1 cellular context compared by ENCODE assay signal in the genomic region with DNA sequence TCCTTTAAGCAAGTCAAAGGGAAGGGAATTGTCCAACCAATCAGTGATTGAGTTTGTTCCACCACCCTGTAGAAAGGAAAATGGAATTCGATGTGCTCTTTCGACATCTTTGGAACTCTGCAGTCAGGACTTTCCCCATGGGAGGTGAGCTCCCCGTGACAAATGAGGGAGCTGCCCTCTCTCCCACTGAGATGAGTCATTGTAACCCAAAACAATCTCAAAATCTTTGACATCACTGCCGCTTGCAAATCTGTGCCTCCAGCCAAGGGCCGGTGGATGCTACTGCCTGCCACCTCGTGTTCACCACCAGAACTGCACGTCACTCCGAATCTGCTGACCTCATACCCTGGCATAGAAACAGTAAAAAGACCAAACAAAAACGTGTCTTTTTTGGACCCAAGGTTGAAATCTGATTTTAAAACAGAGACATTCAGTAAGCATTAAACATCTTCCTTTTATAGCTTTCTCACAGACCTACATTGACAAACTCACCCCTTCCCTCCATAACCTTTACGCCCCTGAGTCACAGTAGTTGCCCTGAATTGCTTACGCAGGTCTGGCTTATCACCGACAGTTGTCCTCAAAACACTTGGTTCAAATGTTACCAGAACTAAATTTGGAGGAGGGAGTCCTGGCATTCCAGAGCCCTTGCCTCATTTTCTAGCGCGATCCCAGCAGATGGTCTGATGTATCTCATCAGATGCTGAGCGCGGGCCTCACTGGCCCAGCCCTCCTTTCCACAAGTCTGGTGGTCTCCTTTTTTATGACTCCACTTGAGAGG.
A peak's percentile ranks its signal among the peaks of the same experiment; 100 is the strongest.
TF ChIP-seq lines count a peak whose summit lies in the region.

No MANE protein-coding gene starts in this region.

TF ChIP-seq in GM12878, 131 proteins besides CTCF, POLR2A, EP300 and RAD21 (continued from another document and continues in another):
- no peak for TF ChIP-seq POLR2AphosphoS5 (IDR thresholded peaks at IDR 0.05; ENCODE audit: low read length)
- TF ChIP-seq JUNB (IDR thresholded peaks at IDR 0.05), result peak; percentile 49
- TF ChIP-seq NR2C1 (IDR thresholded peaks at IDR 0.05), result no peak
- TF ChIP-seq, protein P1, sequence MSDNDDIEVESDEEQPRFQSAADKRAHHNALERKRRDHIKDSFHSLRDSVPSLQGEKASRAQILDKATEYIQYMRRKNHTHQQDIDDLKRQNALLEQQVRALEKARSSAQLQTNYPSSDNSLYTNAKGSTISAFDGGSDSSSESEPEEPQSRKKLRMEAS (IDR thresholded peaks at IDR 0.05; ENCODE audit: low read depth, low read length), result no peak
- TF ChIP-seq, protein P2, sequence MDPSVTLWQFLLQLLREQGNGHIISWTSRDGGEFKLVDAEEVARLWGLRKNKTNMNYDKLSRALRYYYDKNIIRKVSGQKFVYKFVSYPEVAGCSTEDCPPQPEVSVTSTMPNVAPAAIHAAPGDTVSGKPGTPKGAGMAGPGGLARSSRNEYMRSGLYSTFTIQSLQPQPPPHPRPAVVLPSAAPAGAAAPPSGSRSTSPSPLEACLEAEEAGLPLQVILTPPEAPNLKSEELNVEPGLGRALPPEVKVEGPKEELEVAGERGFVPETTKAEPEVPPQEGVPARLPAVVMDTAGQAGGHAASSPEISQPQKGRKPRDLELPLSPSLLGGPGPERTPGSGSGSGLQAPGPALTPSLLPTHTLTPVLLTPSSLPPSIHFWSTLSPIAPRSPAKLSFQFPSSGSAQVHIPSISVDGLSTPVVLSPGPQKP (IDR thresholded peaks at IDR 0.05; ENCODE audit: low read depth, low read length), result no peak
- peak; percentile 58 for TF ChIP-seq RUNX3 (IDR thresholded peaks at IDR 0.05; ENCODE audit: low read length)
- TF ChIP-seq, protein P3, sequence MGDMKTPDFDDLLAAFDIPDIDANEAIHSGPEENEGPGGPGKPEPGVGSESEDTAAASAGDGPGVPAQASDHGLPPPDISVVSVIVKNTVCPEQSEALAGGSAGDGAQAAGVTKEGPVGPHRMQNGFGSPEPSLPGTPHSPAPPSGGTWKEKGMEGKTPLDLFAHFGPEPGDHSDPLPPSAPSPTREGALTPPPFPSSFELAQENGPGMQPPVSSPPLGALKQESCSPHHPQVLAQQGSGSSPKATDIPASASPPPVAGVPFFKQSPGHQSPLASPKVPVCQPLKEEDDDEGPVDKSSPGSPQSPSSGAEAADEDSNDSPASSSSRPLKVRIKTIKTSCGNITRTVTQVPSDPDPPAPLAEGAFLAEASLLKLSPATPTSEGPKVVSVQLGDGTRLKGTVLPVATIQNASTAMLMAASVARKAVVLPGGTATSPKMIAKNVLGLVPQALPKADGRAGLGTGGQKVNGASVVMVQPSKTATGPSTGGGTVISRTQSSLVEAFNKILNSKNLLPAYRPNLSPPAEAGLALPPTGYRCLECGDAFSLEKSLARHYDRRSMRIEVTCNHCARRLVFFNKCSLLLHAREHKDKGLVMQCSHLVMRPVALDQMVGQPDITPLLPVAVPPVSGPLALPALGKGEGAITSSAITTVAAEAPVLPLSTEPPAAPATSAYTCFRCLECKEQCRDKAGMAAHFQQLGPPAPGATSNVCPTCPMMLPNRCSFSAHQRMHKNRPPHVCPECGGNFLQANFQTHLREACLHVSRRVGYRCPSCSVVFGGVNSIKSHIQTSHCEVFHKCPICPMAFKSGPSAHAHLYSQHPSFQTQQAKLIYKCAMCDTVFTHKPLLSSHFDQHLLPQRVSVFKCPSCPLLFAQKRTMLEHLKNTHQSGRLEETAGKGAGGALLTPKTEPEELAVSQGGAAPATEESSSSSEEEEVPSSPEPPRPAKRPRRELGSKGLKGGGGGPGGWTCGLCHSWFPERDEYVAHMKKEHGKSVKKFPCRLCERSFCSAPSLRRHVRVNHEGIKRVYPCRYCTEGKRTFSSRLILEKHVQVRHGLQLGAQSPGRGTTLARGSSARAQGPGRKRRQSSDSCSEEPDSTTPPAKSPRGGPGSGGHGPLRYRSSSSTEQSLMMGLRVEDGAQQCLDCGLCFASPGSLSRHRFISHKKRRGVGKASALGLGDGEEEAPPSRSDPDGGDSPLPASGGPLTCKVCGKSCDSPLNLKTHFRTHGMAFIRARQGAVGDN (IDR thresholded peaks at IDR 0.05), result peak; percentile 48; the same call in 1 of the 2 replicates
- TF ChIP-seq CBFB (IDR thresholded peaks at IDR 0.05; ENCODE audit: low read depth), result no peak
- no peak for TF ChIP-seq WRNIP1 (IDR thresholded peaks at IDR 0.05; ENCODE audit: borderline replicate concordance, low read depth, low read length)
- TF ChIP-seq NR2F1 (conservative IDR thresholded peaks at IDR 0.05), result peak; percentile 44; the same call in 1 of the 2 replicates
- TF ChIP-seq, protein P4, sequence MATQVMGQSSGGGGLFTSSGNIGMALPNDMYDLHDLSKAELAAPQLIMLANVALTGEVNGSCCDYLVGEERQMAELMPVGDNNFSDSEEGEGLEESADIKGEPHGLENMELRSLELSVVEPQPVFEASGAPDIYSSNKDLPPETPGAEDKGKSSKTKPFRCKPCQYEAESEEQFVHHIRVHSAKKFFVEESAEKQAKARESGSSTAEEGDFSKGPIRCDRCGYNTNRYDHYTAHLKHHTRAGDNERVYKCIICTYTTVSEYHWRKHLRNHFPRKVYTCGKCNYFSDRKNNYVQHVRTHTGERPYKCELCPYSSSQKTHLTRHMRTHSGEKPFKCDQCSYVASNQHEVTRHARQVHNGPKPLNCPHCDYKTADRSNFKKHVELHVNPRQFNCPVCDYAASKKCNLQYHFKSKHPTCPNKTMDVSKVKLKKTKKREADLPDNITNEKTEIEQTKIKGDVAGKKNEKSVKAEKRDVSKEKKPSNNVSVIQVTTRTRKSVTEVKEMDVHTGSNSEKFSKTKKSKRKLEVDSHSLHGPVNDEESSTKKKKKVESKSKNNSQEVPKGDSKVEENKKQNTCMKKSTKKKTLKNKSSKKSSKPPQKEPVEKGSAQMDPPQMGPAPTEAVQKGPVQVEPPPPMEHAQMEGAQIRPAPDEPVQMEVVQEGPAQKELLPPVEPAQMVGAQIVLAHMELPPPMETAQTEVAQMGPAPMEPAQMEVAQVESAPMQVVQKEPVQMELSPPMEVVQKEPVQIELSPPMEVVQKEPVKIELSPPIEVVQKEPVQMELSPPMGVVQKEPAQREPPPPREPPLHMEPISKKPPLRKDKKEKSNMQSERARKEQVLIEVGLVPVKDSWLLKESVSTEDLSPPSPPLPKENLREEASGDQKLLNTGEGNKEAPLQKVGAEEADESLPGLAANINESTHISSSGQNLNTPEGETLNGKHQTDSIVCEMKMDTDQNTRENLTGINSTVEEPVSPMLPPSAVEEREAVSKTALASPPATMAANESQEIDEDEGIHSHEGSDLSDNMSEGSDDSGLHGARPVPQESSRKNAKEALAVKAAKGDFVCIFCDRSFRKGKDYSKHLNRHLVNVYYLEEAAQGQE (IDR thresholded peaks at IDR 0.05; ENCODE audit: low read depth, low read length), result no peak
- TF ChIP-seq ZZZ3 (IDR thresholded peaks at IDR 0.05; ENCODE audit: control insufficient read depth, insufficient read length, low read depth), result no peak
- TF ChIP-seq, protein P5, sequence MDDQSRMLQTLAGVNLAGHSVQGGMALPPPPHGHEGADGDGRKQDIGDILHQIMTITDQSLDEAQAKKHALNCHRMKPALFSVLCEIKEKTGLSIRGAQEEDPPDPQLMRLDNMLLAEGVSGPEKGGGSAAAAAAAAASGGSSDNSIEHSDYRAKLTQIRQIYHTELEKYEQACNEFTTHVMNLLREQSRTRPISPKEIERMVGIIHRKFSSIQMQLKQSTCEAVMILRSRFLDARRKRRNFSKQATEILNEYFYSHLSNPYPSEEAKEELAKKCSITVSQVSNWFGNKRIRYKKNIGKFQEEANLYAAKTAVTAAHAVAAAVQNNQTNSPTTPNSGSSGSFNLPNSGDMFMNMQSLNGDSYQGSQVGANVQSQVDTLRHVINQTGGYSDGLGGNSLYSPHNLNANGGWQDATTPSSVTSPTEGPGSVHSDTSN (IDR thresholded peaks at IDR 0.05; ENCODE audit: insufficient replicate concordance, low read depth, low read length), result peak; percentile 53
- 0 out of 2 replicates have a peak, but pooled peaks have one; percentile 11 for TF ChIP-seq IRF4 (IDR thresholded peaks at IDR 0.05; ENCODE audit: low read depth, low read length)
- no peak for TF ChIP-seq SREBF2 (IDR thresholded peaks at IDR 0.05; ENCODE audit: low read length)
- no peak for TF ChIP-seq FOS (IDR thresholded peaks at IDR 0.05; ENCODE audit: borderline replicate concordance, extremely low read depth, insufficient read length)
- TF ChIP-seq SUZ12 (IDR thresholded peaks at IDR 0.05; ENCODE audit: unreplicated experiment), result no peak
- TF ChIP-seq ZNF207 (IDR thresholded peaks at IDR 0.05; ENCODE audit: borderline replicate concordance), result no peak
- TF ChIP-seq GABPA (IDR thresholded peaks at IDR 0.05; ENCODE audit: low read depth), result 0 out of 2 replicates have a peak, but pooled peaks have one; percentile 17
- TF ChIP-seq MTA3 (IDR thresholded peaks at IDR 0.05; ENCODE audit: borderline replicate concordance, low read length), result no peak
- no peak for TF ChIP-seq HDGF (IDR thresholded peaks at IDR 0.05)
- no peak for TF ChIP-seq HCFC1 (IDR thresholded peaks at IDR 0.05; ENCODE audit: low read length)
- TF ChIP-seq RAD51 (IDR thresholded peaks at IDR 0.05), result no peak; the same call in 1 of the 2 replicates
- TF ChIP-seq, protein P6, sequence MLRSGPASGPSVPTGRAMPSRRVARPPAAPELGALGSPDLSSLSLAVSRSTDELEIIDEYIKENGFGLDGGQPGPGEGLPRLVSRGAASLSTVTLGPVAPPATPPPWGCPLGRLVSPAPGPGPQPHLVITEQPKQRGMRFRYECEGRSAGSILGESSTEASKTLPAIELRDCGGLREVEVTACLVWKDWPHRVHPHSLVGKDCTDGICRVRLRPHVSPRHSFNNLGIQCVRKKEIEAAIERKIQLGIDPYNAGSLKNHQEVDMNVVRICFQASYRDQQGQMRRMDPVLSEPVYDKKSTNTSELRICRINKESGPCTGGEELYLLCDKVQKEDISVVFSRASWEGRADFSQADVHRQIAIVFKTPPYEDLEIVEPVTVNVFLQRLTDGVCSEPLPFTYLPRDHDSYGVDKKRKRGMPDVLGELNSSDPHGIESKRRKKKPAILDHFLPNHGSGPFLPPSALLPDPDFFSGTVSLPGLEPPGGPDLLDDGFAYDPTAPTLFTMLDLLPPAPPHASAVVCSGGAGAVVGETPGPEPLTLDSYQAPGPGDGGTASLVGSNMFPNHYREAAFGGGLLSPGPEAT (IDR thresholded peaks at IDR 0.05; ENCODE audit: low read depth), result peak; percentile 41; the same call in 1 of the 2 replicates
- peak; percentile 88 for TF ChIP-seq IKZF1 (conservative IDR thresholded peaks at IDR 0.05)
- TF ChIP-seq, protein P7, sequence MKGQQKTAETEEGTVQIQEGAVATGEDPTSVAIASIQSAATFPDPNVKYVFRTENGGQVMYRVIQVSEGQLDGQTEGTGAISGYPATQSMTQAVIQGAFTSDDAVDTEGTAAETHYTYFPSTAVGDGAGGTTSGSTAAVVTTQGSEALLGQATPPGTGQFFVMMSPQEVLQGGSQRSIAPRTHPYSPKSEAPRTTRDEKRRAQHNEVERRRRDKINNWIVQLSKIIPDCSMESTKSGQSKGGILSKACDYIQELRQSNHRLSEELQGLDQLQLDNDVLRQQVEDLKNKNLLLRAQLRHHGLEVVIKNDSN (IDR thresholded peaks at IDR 0.05; ENCODE audit: borderline replicate concordance, extremely low read length, insufficient read depth, low read depth, low read length), result no peak
- no peak for TF ChIP-seq SUPT20H (IDR thresholded peaks at IDR 0.05; ENCODE audit: borderline replicate concordance, control insufficient read depth, low read depth, low read length)
- TF ChIP-seq, protein P8, sequence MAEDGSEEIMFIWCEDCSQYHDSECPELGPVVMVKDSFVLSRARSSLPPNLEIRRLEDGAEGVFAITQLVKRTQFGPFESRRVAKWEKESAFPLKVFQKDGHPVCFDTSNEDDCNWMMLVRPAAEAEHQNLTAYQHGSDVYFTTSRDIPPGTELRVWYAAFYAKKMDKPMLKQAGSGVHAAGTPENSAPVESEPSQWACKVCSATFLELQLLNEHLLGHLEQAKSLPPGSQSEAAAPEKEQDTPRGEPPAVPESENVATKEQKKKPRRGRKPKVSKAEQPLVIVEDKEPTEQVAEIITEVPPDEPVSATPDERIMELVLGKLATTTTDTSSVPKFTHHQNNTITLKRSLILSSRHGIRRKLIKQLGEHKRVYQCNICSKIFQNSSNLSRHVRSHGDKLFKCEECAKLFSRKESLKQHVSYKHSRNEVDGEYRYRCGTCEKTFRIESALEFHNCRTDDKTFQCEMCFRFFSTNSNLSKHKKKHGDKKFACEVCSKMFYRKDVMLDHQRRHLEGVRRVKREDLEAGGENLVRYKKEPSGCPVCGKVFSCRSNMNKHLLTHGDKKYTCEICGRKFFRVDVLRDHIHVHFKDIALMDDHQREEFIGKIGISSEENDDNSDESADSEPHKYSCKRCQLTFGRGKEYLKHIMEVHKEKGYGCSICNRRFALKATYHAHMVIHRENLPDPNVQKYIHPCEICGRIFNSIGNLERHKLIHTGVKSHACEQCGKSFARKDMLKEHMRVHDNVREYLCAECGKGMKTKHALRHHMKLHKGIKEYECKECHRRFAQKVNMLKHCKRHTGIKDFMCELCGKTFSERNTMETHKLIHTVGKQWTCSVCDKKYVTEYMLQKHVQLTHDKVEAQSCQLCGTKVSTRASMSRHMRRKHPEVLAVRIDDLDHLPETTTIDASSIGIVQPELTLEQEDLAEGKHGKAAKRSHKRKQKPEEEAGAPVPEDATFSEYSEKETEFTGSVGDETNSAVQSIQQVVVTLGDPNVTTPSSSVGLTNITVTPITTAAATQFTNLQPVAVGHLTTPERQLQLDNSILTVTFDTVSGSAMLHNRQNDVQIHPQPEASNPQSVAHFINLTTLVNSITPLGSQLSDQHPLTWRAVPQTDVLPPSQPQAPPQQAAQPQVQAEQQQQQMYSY (CRISPR knock-in tag; IDR thresholded peaks at IDR 0.05), result no peak
- TF ChIP-seq DPF2 (IDR thresholded peaks at IDR 0.05), result peak; percentile 82
- TF ChIP-seq, protein P9, sequence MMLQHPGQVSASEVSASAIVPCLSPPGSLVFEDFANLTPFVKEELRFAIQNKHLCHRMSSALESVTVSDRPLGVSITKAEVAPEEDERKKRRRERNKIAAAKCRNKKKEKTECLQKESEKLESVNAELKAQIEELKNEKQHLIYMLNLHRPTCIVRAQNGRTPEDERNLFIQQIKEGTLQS (IDR thresholded peaks at IDR 0.05; ENCODE audit: borderline replicate concordance, extremely low read depth, low read depth, low read length), result no peak
- TF ChIP-seq HDAC6 (IDR thresholded peaks at IDR 0.05; ENCODE audit: unreplicated experiment), result no peak
- peak; percentile 48; the same call in 1 of the 2 replicates for TF ChIP-seq BACH1 (IDR thresholded peaks at IDR 0.05; ENCODE audit: borderline replicate concordance)
- no peak for TF ChIP-seq ZSCAN29 (IDR thresholded peaks at IDR 0.05)
- no peak for TF ChIP-seq TAF1 (IDR thresholded peaks at IDR 0.05; ENCODE audit: borderline replicate concordance, low read depth, low read length)
- no peak for TF ChIP-seq PML (IDR thresholded peaks at IDR 0.05; ENCODE audit: low read length)
- no peak for TF ChIP-seq BCL11A (IDR thresholded peaks at IDR 0.05; ENCODE audit: low read depth, low read length)
- TF ChIP-seq SIN3A (IDR thresholded peaks at IDR 0.05; ENCODE audit: low read depth, low read length), result no peak
- peak; percentile 95 for TF ChIP-seq SMC3 (IDR thresholded peaks at IDR 0.05; ENCODE audit: borderline replicate concordance, low read length)
- TF ChIP-seq NFYA (IDR thresholded peaks at IDR 0.05; ENCODE audit: borderline replicate concordance, low read depth, low read length), result no peak
- TF ChIP-seq SIX5 (IDR thresholded peaks at IDR 0.05; ENCODE audit: low read depth, low read length, severe bottlenecking), result no peak
- TF ChIP-seq TARDBP (IDR thresholded peaks at IDR 0.05; ENCODE audit: borderline replicate concordance), result no peak
- TF ChIP-seq POLR2AphosphoS2 (IDR thresholded peaks at IDR 0.05; ENCODE audit: low read depth, low read length), result no peak
- 0 out of 3 replicates have a peak, but pooled peaks have one; percentile 20 for TF ChIP-seq POU2F2 (IDR thresholded peaks at IDR 0.05; ENCODE audit: borderline replicate concordance, low read depth, low read length)
